ENCODE assay signal across 1 cellular context in genomic region chr9:134323741-134324358, GRCh38.
TF ChIP-seq lines count a peak whose summit lies in the region.

No MANE protein-coding gene starts in this region.

TF ChIP-seq in HepG2, 621 proteins besides CTCF, POLR2A, EP300 and RAD21 (continued from another document and continues in another):
- TF ChIP-seq ZFP82 (CRISPR knock-in tag; IDR thresholded peaks at IDR 0.05; ENCODE audit: borderline replicate concordance), result peak; percentile 77; the same call in 1 of the 2 replicates
- TF ChIP-seq ZNF737 (CRISPR knock-in tag; IDR thresholded peaks at IDR 0.05; ENCODE audit: borderline replicate concordance), result peak; percentile 45; the same call in 1 of the 2 replicates
- no peak for TF ChIP-seq ZNF256 (CRISPR knock-in tag; conservative IDR thresholded peaks at IDR 0.05)
- TF ChIP-seq EED (CRISPR knock-in tag; IDR thresholded peaks at IDR 0.05), result peak; percentile 72
- peak; percentile 83 for TF ChIP-seq ZNF746 (CRISPR knock-in tag; IDR thresholded peaks at IDR 0.05)
- TF ChIP-seq ATF1 (CRISPR knock-in tag; IDR thresholded peaks at IDR 0.05), result no peak
- peak; percentile 80 for TF ChIP-seq ZNF335 (CRISPR knock-in tag; IDR thresholded peaks at IDR 0.05)
- peak; percentile 80; the same call in 1 of the 2 replicates for TF ChIP-seq DNMT1 (CRISPR knock-in tag; IDR thresholded peaks at IDR 0.05)
- no peak for TF ChIP-seq ZNF251 (CRISPR knock-in tag; IDR thresholded peaks at IDR 0.05)
- TF ChIP-seq ZBTB38 (CRISPR knock-in tag; IDR thresholded peaks at IDR 0.05), result peak; percentile 61; the same call in 1 of the 2 replicates
- 0 out of 2 replicates have a peak, but pooled peaks have one; percentile 74 for TF ChIP-seq AKNA (CRISPR knock-in tag; IDR thresholded peaks at IDR 0.05; ENCODE audit: borderline replicate concordance)
- TF ChIP-seq ZNF3 (CRISPR knock-in tag; IDR thresholded peaks at IDR 0.05), result 0 out of 2 replicates have a peak, but pooled peaks have one; percentile 33
- peak; percentile 76 for TF ChIP-seq YEATS4 (CRISPR knock-in tag; IDR thresholded peaks at IDR 0.05; ENCODE audit: borderline replicate concordance)
- no peak for TF ChIP-seq GMEB2 (CRISPR knock-in tag; IDR thresholded peaks at IDR 0.05; ENCODE audit: low read depth)
- peak; percentile 71; the same call in 1 of the 2 replicates for TF ChIP-seq MLXIP (CRISPR knock-in tag; IDR thresholded peaks at IDR 0.05; ENCODE audit: borderline replicate concordance)
- TF ChIP-seq MYC (CRISPR knock-in tag; IDR thresholded peaks at IDR 0.05; ENCODE audit: borderline replicate concordance), result peak; percentile 92
- 0 out of 2 replicates have a peak, but pooled peaks have one; percentile 41 for TF ChIP-seq ZNF136 (CRISPR knock-in tag; IDR thresholded peaks at IDR 0.05; ENCODE audit: low read depth)
- peak; percentile 60; the same call in 1 of the 2 replicates for TF ChIP-seq E2F1 (CRISPR knock-in tag; IDR thresholded peaks at IDR 0.05)
- TF ChIP-seq ELF1 (CRISPR knock-in tag; IDR thresholded peaks at IDR 0.05), result peak; percentile 43
- TF ChIP-seq ZNF407 (CRISPR knock-in tag; IDR thresholded peaks at IDR 0.05; ENCODE audit: not compliant biosample characterization), result peak; percentile 84
- TF ChIP-seq CENPBD1 (CRISPR knock-in tag; IDR thresholded peaks at IDR 0.05; ENCODE audit: borderline replicate concordance, low read depth), result 0 out of 2 replicates have a peak, but pooled peaks have one; percentile 54
- no peak for TF ChIP-seq CREB1 (IDR thresholded peaks at IDR 0.05)
- no peak for TF ChIP-seq CREB1 (CRISPR knock-in tag; IDR thresholded peaks at IDR 0.05)
- TF ChIP-seq ZNF891 (CRISPR knock-in tag; IDR thresholded peaks at IDR 0.05), result peak; percentile 95
- no peak for TF ChIP-seq NFYB (CRISPR knock-in tag; IDR thresholded peaks at IDR 0.05)
- TF ChIP-seq ZFX (CRISPR knock-in tag; IDR thresholded peaks at IDR 0.05; ENCODE audit: low read depth), result peak; percentile 70
- TF ChIP-seq HMGXB4 (CRISPR knock-in tag; IDR thresholded peaks at IDR 0.05; ENCODE audit: borderline replicate concordance in 1 of 2, low read depth in 1 of 2), result peak in 1 of 2 experiments; percentile 40; a peak in 1 of 4 replicates
- peak; percentile 78 for TF ChIP-seq PRDM15 (CRISPR knock-in tag; IDR thresholded peaks at IDR 0.05)
